1 cellular context compared by ENCODE assay signal in the genomic region with DNA sequence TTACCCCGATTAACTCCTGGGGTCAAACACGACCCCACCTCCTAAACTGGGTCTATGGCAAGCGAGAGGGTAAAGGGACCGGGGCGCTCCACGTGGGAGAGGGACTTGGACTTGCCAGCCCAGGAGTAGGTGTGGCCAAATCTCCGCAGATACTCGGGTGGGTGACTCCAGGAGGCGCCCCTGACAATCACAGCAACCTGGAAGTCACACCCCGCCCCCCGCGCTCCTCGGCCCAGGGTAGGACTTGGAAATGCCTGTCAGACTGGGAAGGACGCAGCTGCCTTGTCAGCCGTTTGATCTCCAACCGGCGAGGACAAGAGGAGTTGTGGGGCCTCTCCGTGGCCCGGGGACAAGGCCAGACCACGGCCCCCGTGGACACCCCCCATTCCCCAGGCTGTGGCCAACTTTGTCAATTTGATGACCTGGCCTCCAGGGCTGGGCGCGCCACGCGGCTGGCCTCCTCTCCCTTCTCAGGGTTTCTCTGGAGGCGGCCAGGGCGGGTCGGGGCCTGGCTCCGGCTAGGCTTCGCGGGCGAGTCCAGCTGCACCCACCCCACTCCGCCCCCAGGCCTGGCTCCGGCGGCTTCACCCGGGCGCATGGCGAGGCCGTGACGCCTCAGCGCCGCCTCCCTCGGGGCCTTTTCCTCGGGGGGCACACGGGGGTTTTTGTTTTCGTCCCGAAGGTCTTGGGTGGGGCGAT.
TF ChIP-seq lines count a peak whose summit lies in the region.

No MANE protein-coding gene starts in this region.

TF ChIP-seq in HEK293, 187 proteins besides CTCF, POLR2A, EP300 and RAD21 (continued from another document):
- TF ChIP-seq, protein P1, sequence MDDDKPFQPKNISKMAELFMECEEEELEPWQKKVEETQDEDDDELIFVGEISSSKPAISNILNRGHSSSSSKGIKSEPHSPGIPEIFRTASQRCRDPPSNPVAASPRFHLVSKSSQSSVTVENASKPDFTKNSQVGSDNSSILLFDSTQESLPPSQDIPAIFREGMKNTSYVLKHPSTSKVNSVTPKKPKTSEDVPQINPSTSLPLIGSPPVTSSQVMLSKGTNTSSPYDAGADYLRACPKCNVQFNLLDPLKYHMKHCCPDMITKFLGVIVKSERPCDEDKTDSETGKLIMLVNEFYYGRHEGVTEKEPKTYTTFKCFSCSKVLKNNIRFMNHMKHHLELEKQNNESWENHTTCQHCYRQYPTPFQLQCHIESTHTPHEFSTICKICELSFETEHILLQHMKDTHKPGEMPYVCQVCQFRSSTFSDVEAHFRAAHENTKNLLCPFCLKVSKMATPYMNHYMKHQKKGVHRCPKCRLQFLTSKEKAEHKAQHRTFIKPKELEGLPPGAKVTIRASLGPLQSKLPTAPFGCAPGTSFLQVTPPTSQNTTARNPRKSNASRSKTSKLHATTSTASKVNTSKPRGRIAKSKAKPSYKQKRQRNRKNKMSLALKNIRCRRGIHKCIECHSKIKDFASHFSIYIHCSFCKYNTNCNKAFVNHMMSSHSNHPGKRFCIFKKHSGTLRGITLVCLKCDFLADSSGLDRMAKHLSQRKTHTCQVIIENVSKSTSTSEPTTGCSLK (tag by site-specific recombination; IDR thresholded peaks at IDR 0.05) = no peak
- TF ChIP-seq KLF16 (tag by site-specific recombination; IDR thresholded peaks at IDR 0.05) (no peak), IKZF3 (tag by site-specific recombination; IDR thresholded peaks at IDR 0.05) (0 out of 2 replicates have a peak, but pooled peaks have one; percentile 1), SP3 (tag by site-specific recombination; IDR thresholded peaks at IDR 0.05) (0 out of 2 replicates have a peak, but pooled peaks have one; percentile 17), ZNF132 (tag by site-specific recombination; IDR thresholded peaks at IDR 0.05; ENCODE audit: borderline replicate concordance) (no peak), PRDM1 (tag by site-specific recombination; IDR thresholded peaks at IDR 0.05) (no peak), SP2 (tag by site-specific recombination; IDR thresholded peaks at IDR 0.05) (peak; percentile 46)
- TF ChIP-seq, protein P2, sequence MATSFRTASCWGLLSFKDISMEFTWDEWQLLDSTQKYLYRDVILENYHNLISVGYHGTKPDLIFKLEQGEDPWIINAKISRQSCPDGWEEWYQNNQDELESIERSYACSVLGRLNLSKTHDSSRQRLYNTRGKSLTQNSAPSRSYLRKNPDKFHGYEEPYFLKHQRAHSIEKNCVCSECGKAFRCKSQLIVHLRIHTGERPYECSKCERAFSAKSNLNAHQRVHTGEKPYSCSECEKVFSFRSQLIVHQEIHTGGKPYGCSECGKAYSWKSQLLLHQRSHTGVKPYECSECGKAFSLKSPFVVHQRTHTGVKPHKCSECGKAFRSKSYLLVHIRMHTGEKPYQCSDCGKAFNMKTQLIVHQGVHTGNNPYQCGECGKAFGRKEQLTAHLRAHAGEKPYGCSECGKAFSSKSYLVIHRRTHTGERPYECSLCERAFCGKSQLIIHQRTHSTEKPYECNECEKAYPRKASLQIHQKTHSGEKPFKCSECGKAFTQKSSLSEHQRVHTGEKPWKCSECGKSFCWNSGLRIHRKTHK (tag by site-specific recombination; IDR thresholded peaks at IDR 0.05) = no peak
- TF ChIP-seq, protein P3, sequence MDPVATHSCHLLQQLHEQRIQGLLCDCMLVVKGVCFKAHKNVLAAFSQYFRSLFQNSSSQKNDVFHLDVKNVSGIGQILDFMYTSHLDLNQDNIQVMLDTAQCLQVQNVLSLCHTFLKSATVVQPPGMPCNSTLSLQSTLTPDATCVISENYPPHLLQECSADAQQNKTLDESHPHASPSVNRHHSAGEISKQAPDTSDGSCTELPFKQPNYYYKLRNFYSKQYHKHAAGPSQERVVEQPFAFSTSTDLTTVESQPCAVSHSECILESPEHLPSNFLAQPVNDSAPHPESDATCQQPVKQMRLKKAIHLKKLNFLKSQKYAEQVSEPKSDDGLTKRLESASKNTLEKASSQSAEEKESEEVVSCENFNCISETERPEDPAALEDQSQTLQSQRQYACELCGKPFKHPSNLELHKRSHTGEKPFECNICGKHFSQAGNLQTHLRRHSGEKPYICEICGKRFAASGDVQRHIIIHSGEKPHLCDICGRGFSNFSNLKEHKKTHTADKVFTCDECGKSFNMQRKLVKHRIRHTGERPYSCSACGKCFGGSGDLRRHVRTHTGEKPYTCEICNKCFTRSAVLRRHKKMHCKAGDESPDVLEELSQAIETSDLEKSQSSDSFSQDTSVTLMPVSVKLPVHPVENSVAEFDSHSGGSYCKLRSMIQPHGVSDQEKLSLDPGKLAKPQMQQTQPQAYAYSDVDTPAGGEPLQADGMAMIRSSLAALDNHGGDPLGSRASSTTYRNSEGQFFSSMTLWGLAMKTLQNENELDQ (tag by site-specific recombination; IDR thresholded peaks at IDR 0.05; ENCODE audit: low read depth) = no peak
- TF ChIP-seq, protein P4, sequence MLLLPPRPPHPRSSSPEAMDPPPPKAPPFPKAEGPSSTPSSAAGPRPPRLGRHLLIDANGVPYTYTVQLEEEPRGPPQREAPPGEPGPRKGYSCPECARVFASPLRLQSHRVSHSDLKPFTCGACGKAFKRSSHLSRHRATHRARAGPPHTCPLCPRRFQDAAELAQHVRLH (tag by site-specific recombination; IDR thresholded peaks at IDR 0.05) = no peak
- TF ChIP-seq, protein P5, sequence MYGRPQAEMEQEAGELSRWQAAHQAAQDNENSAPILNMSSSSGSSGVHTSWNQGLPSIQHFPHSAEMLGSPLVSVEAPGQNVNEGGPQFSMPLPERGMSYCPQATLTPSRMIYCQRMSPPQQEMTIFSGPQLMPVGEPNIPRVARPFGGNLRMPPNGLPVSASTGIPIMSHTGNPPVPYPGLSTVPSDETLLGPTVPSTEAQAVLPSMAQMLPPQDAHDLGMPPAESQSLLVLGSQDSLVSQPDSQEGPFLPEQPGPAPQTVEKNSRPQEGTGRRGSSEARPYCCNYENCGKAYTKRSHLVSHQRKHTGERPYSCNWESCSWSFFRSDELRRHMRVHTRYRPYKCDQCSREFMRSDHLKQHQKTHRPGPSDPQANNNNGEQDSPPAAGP (tag by site-specific recombination; IDR thresholded peaks at IDR 0.05) = 0 out of 2 replicates have a peak, but pooled peaks have one; percentile 24
